7 cellular contexts compared by ENCODE assay signal in genomic region chr1:223647249-223647648, GRCh38. TPM values are rescaled to one million over a fixed set of nuclear protein-coding genes. Genes with fewer than 3 reads are reported as not detected.
"Had no signal": no experiment of that assay in that cellular context is flagged by ENCODE, and none has a peak within 500 bp of the region (broad histone marks: within the 10 kb centered on the region; RNA-seq: fewer than 3 reads in every experiment).

No MANE protein-coding gene starts in this region.

- H3K36me3 ChIP-seq: HAP-1 had no signal

- H2AFZ ChIP-seq: GM23248 had no signal

- H3K27ac Mint-ChIP-seq: HFFc6, IgD-negative memory B cell had no signal

- H3K4me3 Mint-ChIP-seq: HFFc6, IgD-negative memory B cell had no signal

- H3K27ac ChIP-seq: GM23248, HL-60 had no signal

- H3K9me3 Mint-ChIP-seq: HFFc6, IgD-negative memory B cell had no signal

- H3K9ac ChIP-seq: GM23248 had no signal

- H3K4me3 ChIP-seq: GM23248, HAP-1 had no signal

- DNase-seq: GM23248, HFFc6, KBM-7 had no signal

- H3K9me3 ChIP-seq: HAP-1 had no signal

- H3K36me3 Mint-ChIP-seq: IgD-negative memory B cell had no signal

RNA-seq across cellular contexts. Expression of gene CAPN8, which starts 18.3 kb away (rescaled TPM):
- total RNA-seq: GM23248, HFFc6, HT1080 had no signal
- polyA plus RNA-seq: GM23248, IgD-negative memory B cell had no signal
